ENCODE assay signal across 1 cellular context in genomic region chr6:52909131-52909530, GRCh38.
TF ChIP-seq lines count a peak whose summit lies in the region.

No MANE protein-coding gene starts in this region.

TF ChIP-seq in HCT116, 20 proteins besides CTCF, POLR2A, EP300 and RAD21 (continued from another document):
- TF ChIP-seq POLR2AphosphoS5 (IDR thresholded peaks at IDR 0.05; ENCODE audit: low read depth, low read length), result no peak
- no peak for TF ChIP-seq SRF (IDR thresholded peaks at IDR 0.05; ENCODE audit: low read depth)
- no peak for TF ChIP-seq CBX3 (IDR thresholded peaks at IDR 0.05; ENCODE audit: low read depth)
- no peak for TF ChIP-seq ELF1 (IDR thresholded peaks at IDR 0.05; ENCODE audit: borderline replicate concordance, low read depth)
- no peak for TF ChIP-seq EZH2 (IDR thresholded peaks at IDR 0.05)
